8 cellular contexts compared by ENCODE assay signal in genomic region chr9:131645078-131645776, GRCh38.
DNase-seq lines count a peak whose midpoint lies in the region; ATAC-seq and TF ChIP-seq lines count a peak whose summit lies in the region.

No MANE protein-coding gene starts in this region.

- TF ChIP-seq CTCF in type B pancreatic cell (conservative IDR thresholded peaks at IDR 0.05), result no peak

- H3K9me3 Mint-ChIP-seq in activated naive CD4-positive, alpha-beta T cell treated with anti-CD3 and anti-CD28 coated beads for 36 hours, result no peaks in the 10 kb centered on the region
- H3K9me3 Mint-ChIP-seq in effector memory CD8-positive, alpha-beta T cell, result no peaks in the 10 kb centered on the region
- H3K9me3 Mint-ChIP-seq in type B pancreatic cell, result no peaks in the 10 kb centered on the region

- intact Hi-C loops in activated naive CD4-positive, alpha-beta T cell treated with anti-CD3 and anti-CD28 coated beads for 36 hours (cut with micrococcal nuclease), result loop anchor here (2.0 kb wide), 1 partner anchor 14 kb away; no protein-coding TSS in a partner anchor

- ATAC-seq in effector memory CD8-positive, alpha-beta T cell (replicated peaks), result peak; percentile 85

- peak overlapping the region; percentile 68 for H3K27ac Mint-ChIP-seq in activated naive CD4-positive, alpha-beta T cell treated with anti-CD3 and anti-CD28 coated beads for 36 hours
- peak overlapping the region; percentile 78 to 88 for H3K27ac Mint-ChIP-seq in effector memory CD8-positive, alpha-beta T cell
- peak overlapping the region; percentile 71 for H3K27ac Mint-ChIP-seq in type B pancreatic cell

- no peak overlapping the region for H3K4me3 Mint-ChIP-seq in activated naive CD4-positive, alpha-beta T cell treated with anti-CD3 and anti-CD28 coated beads for 36 hours
- H3K4me3 Mint-ChIP-seq in effector memory CD8-positive, alpha-beta T cell, result peak overlapping the region in 1 of 2 donors; percentile 47
- H3K4me3 Mint-ChIP-seq in type B pancreatic cell, result no peak overlapping the region

- DNase-seq in activated naive CD4-positive, alpha-beta T cell treated with anti-CD3 and anti-CD28 coated beads for 36 hours, result peak; percentile 47
- no peak for DNase-seq in activated naive CD4-positive, alpha-beta T cell (lab: John Stamatoyannopoulos, UW)
- DNase-seq in NCI-H187 (lab: John Stamatoyannopoulos, UW), result peak; percentile 45 to 49
- DNase-seq in effector memory CD8-positive, alpha-beta T cell, result peak in 1 of 3 experiments; percentile 14
- DNase-seq in type B pancreatic cell (ENCODE audit: extremely low spot score, unreplicated experiment), result no peak
- DNase-seq in NCI-H128 (lab: John Stamatoyannopoulos, UW; ENCODE audit: unreplicated experiment), result no peak
- no peak for DNase-seq in activated effector memory CD4-positive, alpha-beta T cell treated with Interleukin-2 at 50 U/mL for 16 hours
- no peak for DNase-seq in effector CD8-positive, alpha-beta T cell (lab: John Stamatoyannopoulos, UW)

- peaks cover 23% of the 10 kb centered on the region for H3K36me3 Mint-ChIP-seq in activated naive CD4-positive, alpha-beta T cell treated with anti-CD3 and anti-CD28 coated beads for 36 hours (ENCODE audit: low read depth)
- H3K36me3 Mint-ChIP-seq in effector memory CD8-positive, alpha-beta T cell (ENCODE audit: insufficient read depth), result peaks cover 50% of the 10 kb centered on the region
- peaks cover 16% of the 10 kb centered on the region for H3K36me3 Mint-ChIP-seq in type B pancreatic cell

- CTCF ChIA-PET in activated naive CD4-positive, alpha-beta T cell treated with anti-CD3 and anti-CD28 coated beads for 36 hours (lab: Charles Lee), result interaction anchor here (1.0 kb wide), 1 partner anchor 99 kb away, joined by 3 read pairs; no protein-coding TSS in a partner anchor

- H3K27me3 Mint-ChIP-seq in activated naive CD4-positive, alpha-beta T cell treated with anti-CD3 and anti-CD28 coated beads for 36 hours (ENCODE audit: low read depth), result no peaks in the 10 kb centered on the region
- no peaks in the 10 kb centered on the region for H3K27me3 Mint-ChIP-seq in effector memory CD8-positive, alpha-beta T cell
- no peaks in the 10 kb centered on the region for H3K27me3 Mint-ChIP-seq in type B pancreatic cell

- H3K4me1 Mint-ChIP-seq in activated naive CD4-positive, alpha-beta T cell treated with anti-CD3 and anti-CD28 coated beads for 36 hours (ENCODE audit: low read depth), result peaks cover 52% of the 10 kb centered on the region
- H3K4me1 Mint-ChIP-seq in effector memory CD8-positive, alpha-beta T cell (ENCODE audit: low read depth in 2 of 2), result peaks cover 31 to 48% of the 10 kb centered on the region in 2 donors
- H3K4me1 Mint-ChIP-seq in type B pancreatic cell (ENCODE audit: unreplicated experiment), result peaks cover 13% of the 10 kb centered on the region

Comparison
In these comparisons a context has a peak if more than half of its experiments do, and no peak if none do; other contexts are left out.
1. DNase-seq: peak in activated naive CD4-positive, alpha-beta T cell treated with anti-CD3 and anti-CD28 coated beads for 36 hours (single experiment) and NCI-H187 (2 of 2); none in activated naive CD4-positive, alpha-beta T cell (0 of 4), type B pancreatic cell (single experiment), NCI-H128 (single experiment), activated effector memory CD4-positive, alpha-beta T cell treated with Interleukin-2 at 50 U/mL for 16 hours (single experiment) and effector CD8-positive, alpha-beta T cell (single experiment).
2. Peak in every context shown above with its lines, with median percentiles within 50 percentile points of each other: H3K27ac Mint-ChIP-seq.